Comparison of ENCODE assay signal across 8 cellular contexts in genomic region chr18:70288851-70289328, GRCh38. TPM values are rescaled to one million over a fixed set of nuclear protein-coding genes. Genes with fewer than 3 reads are reported as not detected.
DNase-seq lines count a peak whose midpoint lies in the region; ATAC-seq lines count a peak whose summit lies in the region.

Gene SOCS6, plus strand, starts transcription at chr18:70289045. Its CDS starts 35,624 bp downstream, at chr18:70324669.

- H3K27me3 Mint-ChIP-seq in CD4-positive, alpha-beta memory T cell, result peaks cover 24 to 34% of the 10 kb centered on the region in 2 donors
- peaks cover 45% of the 10 kb centered on the region for H3K27me3 Mint-ChIP-seq in activated naive CD8-positive, alpha-beta T cell treated with anti-CD3 and anti-CD28 coated beads for 36 hours

- H3K4me1 ChIP-seq in CD4-positive, alpha-beta memory T cell (ENCODE audit: insufficient read depth, low read length), result peaks cover 9% of the 10 kb centered on the region

- H3K9me3 Mint-ChIP-seq in CD4-positive, alpha-beta memory T cell, result peaks cover 0 to 3% (median 0%) of the 10 kb centered on the region in 8 donors
- H3K9me3 Mint-ChIP-seq in activated naive CD8-positive, alpha-beta T cell treated with anti-CD3 and anti-CD28 coated beads for 36 hours, result no peaks in the 10 kb centered on the region

- H3K4me3 ChIP-seq in CD4-positive, alpha-beta memory T cell (ENCODE audit: low read length in 2 of 2), result peak within 1 kb of the TSS in 1 of 2 donors; percentile 15

- peak within 1 kb of the TSS; percentile 75 to 91 (median 86) for H3K4me3 Mint-ChIP-seq in CD4-positive, alpha-beta memory T cell
- H3K4me3 Mint-ChIP-seq in activated naive CD8-positive, alpha-beta T cell treated with anti-CD3 and anti-CD28 coated beads for 36 hours, result peak within 1 kb of the TSS; percentile 78

- DNase-seq in CD4-positive, alpha-beta memory T cell, result peak in 4 of 5 donors; percentile 4 to 27 (median 18)
- DNase-seq in NCI-H526 treated with DMSO at 0.1 percent for 48 hours (lab: John Stamatoyannopoulos, UW) (peak; percentile 23), head of caudate nucleus (peak in 37 of 42 donors; percentile 40 to 81 (median 65)), occipital lobe (lab: John Stamatoyannopoulos, UW) (peak; percentile 54), foreskin melanocyte (no peak)
- peak; percentile 65 for DNase-seq in activated naive CD8-positive, alpha-beta T cell treated with anti-CD3 and anti-CD28 coated beads for 36 hours

- no peaks in the 10 kb centered on the region for H3K36me3 ChIP-seq in CD4-positive, alpha-beta memory T cell (ENCODE audit: insufficient read depth, low read length)

- intact Hi-C loops in CD4-positive, alpha-beta memory T cell (cut with micrococcal nuclease), result no loop called here
- intact Hi-C loops in head of caudate nucleus (cut with DNase I), result loop anchor here (2.0 kb wide), 1 partner anchor 82 kb away; no protein-coding TSS in a partner anchor

- H3K36me3 Mint-ChIP-seq in CD4-positive, alpha-beta memory T cell, result no peaks in the 10 kb centered on the region
- H3K36me3 Mint-ChIP-seq in activated naive CD8-positive, alpha-beta T cell treated with anti-CD3 and anti-CD28 coated beads for 36 hours, result no peaks in the 10 kb centered on the region

- POLR2A ChIA-PET in CD4-positive, alpha-beta memory T cell (lab: Charles Lee; ENCODE audit: partially characterized antibody), result interaction anchor here (1.0 kb wide), 1 partner anchor 83 kb away, joined by 3 read pairs; no protein-coding TSS in a partner anchor

- no peak within 1 kb of the TSS for H3K27ac ChIP-seq in CD4-positive, alpha-beta memory T cell (ENCODE audit: low read depth, low read length)

- CTCF ChIA-PET in CD4-positive, alpha-beta memory T cell (lab: Charles Lee; ENCODE audit: partially characterized antibody), result no interaction called here

- peak within 1 kb of the TSS in 4 of 7 donors; percentile 6 to 65 (median 46) for H3K27ac Mint-ChIP-seq in CD4-positive, alpha-beta memory T cell
- no peak within 1 kb of the TSS for H3K27ac Mint-ChIP-seq in activated naive CD8-positive, alpha-beta T cell treated with anti-CD3 and anti-CD28 coated beads for 36 hours

- peaks cover 7 to 29% (median 13%) of the 10 kb centered on the region in 4 donors for H3K4me1 Mint-ChIP-seq in CD4-positive, alpha-beta memory T cell
- peaks cover 7% of the 10 kb centered on the region for H3K4me1 Mint-ChIP-seq in activated naive CD8-positive, alpha-beta T cell treated with anti-CD3 and anti-CD28 coated beads for 36 hours

- no peaks in the 10 kb centered on the region for H3K27me3 ChIP-seq in CD4-positive, alpha-beta memory T cell (ENCODE audit: insufficient read depth, low read length)

- H3K9me3 ChIP-seq in CD4-positive, alpha-beta memory T cell (ENCODE audit: control insufficient read depth in 1 of 2, low read length in 2 of 2), result no peaks in the 10 kb centered on the region

- peak; percentile 80 for ATAC-seq in GM18867 (IDR thresholded peaks at IDR 0.05; ENCODE audit: unreplicated experiment)
- peak; percentile 70 for ATAC-seq in HG02981 (IDR thresholded peaks at IDR 0.05; ENCODE audit: unreplicated experiment)

RNA-seq across cellular contexts. Expression of gene SOCS6, which starts in this region (rescaled TPM):
- 1 to 10 TPM; 1.5 to 2.6 TPM for total RNA-seq in CD4-positive, alpha-beta memory T cell
- 1 to 10 TPM in 1 of 2 donors, under 1 TPM in 1; 0.31 to 1.9 TPM for polyA plus RNA-seq in CD4-positive, alpha-beta memory T cell
- 1 to 10 TPM; 2.1 to 2.2 TPM for total RNA-seq in activated naive CD8-positive, alpha-beta T cell treated with anti-CD3 and anti-CD28 coated beads for 36 hours
- total RNA-seq in occipital lobe, result 59.6 TPM

Comparison
In these comparisons a context has a peak if more than half of its experiments do, and no peak if none do; other contexts are left out.
1. RNA of gene SOCS6 (total RNA-seq): 59.6 TPM in occipital lobe (single experiment); 1.5 to 2.6 TPM in CD4-positive, alpha-beta memory T cell and 2.1 to 2.2 TPM in activated naive CD8-positive, alpha-beta T cell treated with anti-CD3 and anti-CD28 coated beads for 36 hours; every median in the first group is over 10 times any median in the second.